Comparison of ENCODE assay signal across 8 cellular contexts in the genomic region with DNA sequence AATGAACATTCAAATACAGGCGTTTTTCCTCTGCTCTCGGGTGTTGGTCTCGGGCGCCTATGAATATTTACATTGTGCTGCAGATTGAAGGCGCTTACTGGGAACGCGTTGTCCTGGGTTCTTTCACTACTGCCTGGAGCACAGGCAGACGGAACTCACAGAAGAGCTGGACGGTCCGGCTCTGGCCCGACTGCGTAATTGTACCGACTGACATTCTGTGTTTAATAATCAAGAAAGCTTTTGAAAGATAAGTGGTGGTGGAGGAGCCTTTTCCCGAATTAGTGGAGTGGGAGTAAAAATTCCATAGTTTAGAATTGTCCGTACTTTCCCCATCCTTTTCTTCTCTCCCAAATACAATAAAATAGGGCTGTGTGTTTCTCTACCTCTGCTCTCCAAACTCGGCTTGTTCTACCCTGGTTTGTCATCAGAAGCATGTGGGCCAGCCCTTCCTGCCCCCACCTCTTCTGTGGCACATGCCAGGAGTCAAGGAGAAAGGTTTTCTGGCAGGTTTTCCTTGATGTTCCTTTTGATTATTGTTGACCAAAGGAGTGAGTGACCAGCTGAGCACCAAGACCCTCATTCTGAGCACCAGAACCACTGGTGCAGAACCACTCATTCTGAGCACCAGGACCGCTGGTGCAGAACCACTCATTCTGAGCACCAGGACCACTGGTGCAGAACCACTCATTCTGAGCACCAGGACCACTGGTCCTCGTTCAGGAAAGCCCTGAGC. TPM values are rescaled to one million over a fixed set of nuclear protein-coding genes. Genes with fewer than 3 reads are reported as not detected.
A peak's percentile ranks its signal among the peaks of the same experiment; 100 is the strongest.
DNase-seq lines count a peak whose midpoint lies in the region; TF ChIP-seq lines count a peak whose summit lies in the region.

No MANE protein-coding gene starts in this region.

- peaks cover 79% of the 10 kb centered on the region for H3K27me3 ChIP-seq in SJSA1 (replicated peaks)

- no peak overlapping the region for H3K27ac ChIP-seq in SJSA1

- H3K9me3 ChIP-seq in SJSA1 (replicated peaks) = peaks cover 8% of the 10 kb centered on the region; the same call in 1 of the 2 replicates

- DNase-seq in GM12864 (ENCODE audit: low read depth) (no peak), SJSA1 (ENCODE audit: low read depth in 1 of 2, low spot score in 2 of 2) (no peak), foreskin fibroblast (no peak), retinal pigment epithelial cell (ENCODE audit: low read depth) (no peak), NCI-H1417 treated with DMSO at 0.1 percent for 48 hours (lab: John Stamatoyannopoulos, UW) (no peak), cerebellar nuclear complex (lab: John Stamatoyannopoulos, UW) (no peak), NCI-H524 treated with DMSO at 0.1 percent for 48 hours (lab: John Stamatoyannopoulos, UW) (no peak)
- DNase-seq in activated CD4-positive, alpha-beta T cell treated with anti-CD3 and anti-CD28 coated beads for 1 hour = no peak

- H3K36me3 ChIP-seq in SJSA1 = no peaks in the 10 kb centered on the region

- TF ChIP-seq CTCF in GM12864 (IDR thresholded peaks at IDR 0.05; ENCODE audit: low read depth, low read length, missing control alignments) (no peak), foreskin fibroblast (IDR thresholded peaks at IDR 0.05; ENCODE audit: low read depth, low read length) (no peak), retinal pigment epithelial cell (conservative IDR thresholded peaks at IDR 0.05; ENCODE audit: low read depth, low read length) (no peak)

- peaks cover 21% of the 10 kb centered on the region for H3K4me1 ChIP-seq in SJSA1 (replicated peaks)

- peak overlapping the region; percentile 55; the same call in 1 of the 2 replicates for H3K4me3 ChIP-seq in GM12864 (ENCODE audit: low read depth, low read length)
- peak overlapping the region; percentile 43 for H3K4me3 ChIP-seq in SJSA1
- H3K4me3 ChIP-seq in foreskin fibroblast (ENCODE audit: low read depth in 1 of 2, low read length in 2 of 2) = peak overlapping the region; percentile 60 to 61
- peak overlapping the region; percentile 40 for H3K4me3 ChIP-seq in retinal pigment epithelial cell (ENCODE audit: low read length)

RNA-seq across cellular contexts. Expression of a gene that starts 2.3 kb away (rescaled TPM):
- 0.03 TPM in 1 of 2 replicates, not detected in the other for total RNA-seq in SJSA1 (2014; rRNA removed; shearing (Covaris generic))
